6 cellular contexts compared by ENCODE assay signal in genomic region chr17:18719711-18720110, GRCh38. TPM values are rescaled to one million over a fixed set of nuclear protein-coding genes. Genes with fewer than 3 reads are reported as not detected.
"Had no signal": no experiment of that assay in that cellular context is flagged by ENCODE, and none has a peak within 500 bp of the region (broad histone marks: within the 10 kb centered on the region; RNA-seq: fewer than 3 reads in every experiment).

No MANE protein-coding gene starts in this region.

RNA-seq across cellular contexts. Expression of gene FBXW10, which starts 24.1 kb away (rescaled TPM):
- total RNA-seq: activated CD4-positive, alpha-beta memory T cell treated with anti-CD3 and anti-CD28 coated beads, Interleukin-2, amount 10 ng/mL, durations not matched to agents 7 days and 5 days; activated CD4-positive, alpha-beta T cell treated with anti-CD3 and anti-CD28 coated beads, Interleukin-2, amount 10 ng/mL, durations not matched to agents 7 days and 5 days; activated naive CD8-positive, alpha-beta T cell treated with anti-CD3 and anti-CD28 coated beads, Interleukin-2, amount 10 ng/mL, durations not matched to agents 7 days and 5 days; ascending aorta; kidney; natural killer cell had no signal
